ENCODE assay signal across 1 cellular context in the genomic region with DNA sequence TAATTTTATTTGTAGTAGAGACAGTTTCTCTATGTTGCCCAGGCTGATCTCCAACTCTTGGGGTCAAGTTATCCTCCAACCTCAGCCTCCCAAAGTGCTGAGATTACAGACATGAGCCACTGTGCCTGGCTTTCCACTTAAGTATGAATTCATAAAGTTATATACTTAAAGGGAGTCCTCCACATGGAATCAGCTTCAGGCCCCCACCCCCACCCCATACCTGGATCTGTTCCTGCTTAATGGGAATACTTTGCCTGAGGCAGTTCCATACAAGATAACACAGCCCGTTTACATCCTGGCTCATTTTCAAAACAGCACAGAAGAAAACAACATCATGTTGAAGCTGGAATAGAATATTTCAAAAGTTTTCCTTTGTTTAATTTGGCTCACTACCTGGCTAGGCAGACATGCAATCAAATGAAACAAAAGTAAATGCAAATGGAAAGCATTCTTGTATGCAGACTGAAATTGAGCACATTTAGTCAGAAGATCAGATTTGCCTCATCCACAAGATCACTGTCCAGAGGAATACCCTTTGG.
TF ChIP-seq lines count a peak whose summit lies in the region.

No MANE protein-coding gene starts in this region.

TF ChIP-seq in WTC11, 78 proteins besides CTCF, POLR2A, EP300 and RAD21 (continued from another document):
- TF ChIP-seq, protein P1, sequence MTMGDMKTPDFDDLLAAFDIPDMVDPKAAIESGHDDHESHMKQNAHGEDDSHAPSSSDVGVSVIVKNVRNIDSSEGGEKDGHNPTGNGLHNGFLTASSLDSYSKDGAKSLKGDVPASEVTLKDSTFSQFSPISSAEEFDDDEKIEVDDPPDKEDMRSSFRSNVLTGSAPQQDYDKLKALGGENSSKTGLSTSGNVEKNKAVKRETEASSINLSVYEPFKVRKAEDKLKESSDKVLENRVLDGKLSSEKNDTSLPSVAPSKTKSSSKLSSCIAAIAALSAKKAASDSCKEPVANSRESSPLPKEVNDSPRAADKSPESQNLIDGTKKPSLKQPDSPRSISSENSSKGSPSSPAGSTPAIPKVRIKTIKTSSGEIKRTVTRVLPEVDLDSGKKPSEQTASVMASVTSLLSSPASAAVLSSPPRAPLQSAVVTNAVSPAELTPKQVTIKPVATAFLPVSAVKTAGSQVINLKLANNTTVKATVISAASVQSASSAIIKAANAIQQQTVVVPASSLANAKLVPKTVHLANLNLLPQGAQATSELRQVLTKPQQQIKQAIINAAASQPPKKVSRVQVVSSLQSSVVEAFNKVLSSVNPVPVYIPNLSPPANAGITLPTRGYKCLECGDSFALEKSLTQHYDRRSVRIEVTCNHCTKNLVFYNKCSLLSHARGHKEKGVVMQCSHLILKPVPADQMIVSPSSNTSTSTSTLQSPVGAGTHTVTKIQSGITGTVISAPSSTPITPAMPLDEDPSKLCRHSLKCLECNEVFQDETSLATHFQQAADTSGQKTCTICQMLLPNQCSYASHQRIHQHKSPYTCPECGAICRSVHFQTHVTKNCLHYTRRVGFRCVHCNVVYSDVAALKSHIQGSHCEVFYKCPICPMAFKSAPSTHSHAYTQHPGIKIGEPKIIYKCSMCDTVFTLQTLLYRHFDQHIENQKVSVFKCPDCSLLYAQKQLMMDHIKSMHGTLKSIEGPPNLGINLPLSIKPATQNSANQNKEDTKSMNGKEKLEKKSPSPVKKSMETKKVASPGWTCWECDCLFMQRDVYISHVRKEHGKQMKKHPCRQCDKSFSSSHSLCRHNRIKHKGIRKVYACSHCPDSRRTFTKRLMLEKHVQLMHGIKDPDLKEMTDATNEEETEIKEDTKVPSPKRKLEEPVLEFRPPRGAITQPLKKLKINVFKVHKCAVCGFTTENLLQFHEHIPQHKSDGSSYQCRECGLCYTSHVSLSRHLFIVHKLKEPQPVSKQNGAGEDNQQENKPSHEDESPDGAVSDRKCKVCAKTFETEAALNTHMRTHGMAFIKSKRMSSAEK (CRISPR knock-in tag; IDR thresholded peaks at IDR 0.05; ENCODE audit: borderline replicate concordance) = no peak
- TF ChIP-seq, protein P2, sequence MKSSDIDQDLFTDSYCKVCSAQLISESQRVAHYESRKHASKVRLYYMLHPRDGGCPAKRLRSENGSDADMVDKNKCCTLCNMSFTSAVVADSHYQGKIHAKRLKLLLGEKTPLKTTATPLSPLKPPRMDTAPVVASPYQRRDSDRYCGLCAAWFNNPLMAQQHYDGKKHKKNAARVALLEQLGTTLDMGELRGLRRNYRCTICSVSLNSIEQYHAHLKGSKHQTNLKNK (CRISPR knock-in tag; IDR thresholded peaks at IDR 0.05) = no peak
- TF ChIP-seq IRF2 (CRISPR knock-in tag; IDR thresholded peaks at IDR 0.05; ENCODE audit: borderline replicate concordance, low read depth) = no peak
- TF ChIP-seq, protein P3, sequence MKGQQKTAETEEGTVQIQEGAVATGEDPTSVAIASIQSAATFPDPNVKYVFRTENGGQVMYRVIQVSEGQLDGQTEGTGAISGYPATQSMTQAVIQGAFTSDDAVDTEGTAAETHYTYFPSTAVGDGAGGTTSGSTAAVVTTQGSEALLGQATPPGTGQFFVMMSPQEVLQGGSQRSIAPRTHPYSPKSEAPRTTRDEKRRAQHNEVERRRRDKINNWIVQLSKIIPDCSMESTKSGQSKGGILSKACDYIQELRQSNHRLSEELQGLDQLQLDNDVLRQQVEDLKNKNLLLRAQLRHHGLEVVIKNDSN (CRISPR knock-in tag; IDR thresholded peaks at IDR 0.05) = no peak
- TF ChIP-seq, protein P4, sequence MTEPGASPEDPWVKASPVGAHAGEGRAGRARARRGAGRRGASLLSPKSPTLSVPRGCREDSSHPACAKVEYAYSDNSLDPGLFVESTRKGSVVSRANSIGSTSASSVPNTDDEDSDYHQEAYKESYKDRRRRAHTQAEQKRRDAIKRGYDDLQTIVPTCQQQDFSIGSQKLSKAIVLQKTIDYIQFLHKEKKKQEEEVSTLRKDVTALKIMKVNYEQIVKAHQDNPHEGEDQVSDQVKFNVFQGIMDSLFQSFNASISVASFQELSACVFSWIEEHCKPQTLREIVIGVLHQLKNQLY (CRISPR knock-in tag; IDR thresholded peaks at IDR 0.05) = no peak
- no peak for TF ChIP-seq AR (CRISPR knock-in tag; IDR thresholded peaks at IDR 0.05)
- TF ChIP-seq PRRX2 (CRISPR knock-in tag; IDR thresholded peaks at IDR 0.05) = no peak
- TF ChIP-seq, protein P5, sequence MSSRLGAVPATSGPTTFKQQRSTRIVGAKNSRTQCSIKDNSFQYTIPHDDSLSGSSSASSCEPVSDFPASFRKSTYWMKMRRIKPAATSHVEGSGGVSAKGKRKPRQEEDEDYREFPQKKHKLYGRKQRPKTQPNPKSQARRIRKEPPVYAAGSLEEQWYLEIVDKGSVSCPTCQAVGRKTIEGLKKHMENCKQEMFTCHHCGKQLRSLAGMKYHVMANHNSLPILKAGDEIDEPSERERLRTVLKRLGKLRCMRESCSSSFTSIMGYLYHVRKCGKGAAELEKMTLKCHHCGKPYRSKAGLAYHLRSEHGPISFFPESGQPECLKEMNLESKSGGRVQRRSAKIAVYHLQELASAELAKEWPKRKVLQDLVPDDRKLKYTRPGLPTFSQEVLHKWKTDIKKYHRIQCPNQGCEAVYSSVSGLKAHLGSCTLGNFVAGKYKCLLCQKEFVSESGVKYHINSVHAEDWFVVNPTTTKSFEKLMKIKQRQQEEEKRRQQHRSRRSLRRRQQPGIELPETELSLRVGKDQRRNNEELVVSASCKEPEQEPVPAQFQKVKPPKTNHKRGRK (CRISPR knock-in tag; IDR thresholded peaks at IDR 0.05; ENCODE audit: borderline replicate concordance) = no peak
- no peak for TF ChIP-seq CREB1 (CRISPR knock-in tag; IDR thresholded peaks at IDR 0.05)
- no peak for TF ChIP-seq TCF7 (CRISPR knock-in tag; IDR thresholded peaks at IDR 0.05; ENCODE audit: low read depth)
